ENCODE assay signal across 11 cellular contexts in the genomic region with DNA sequence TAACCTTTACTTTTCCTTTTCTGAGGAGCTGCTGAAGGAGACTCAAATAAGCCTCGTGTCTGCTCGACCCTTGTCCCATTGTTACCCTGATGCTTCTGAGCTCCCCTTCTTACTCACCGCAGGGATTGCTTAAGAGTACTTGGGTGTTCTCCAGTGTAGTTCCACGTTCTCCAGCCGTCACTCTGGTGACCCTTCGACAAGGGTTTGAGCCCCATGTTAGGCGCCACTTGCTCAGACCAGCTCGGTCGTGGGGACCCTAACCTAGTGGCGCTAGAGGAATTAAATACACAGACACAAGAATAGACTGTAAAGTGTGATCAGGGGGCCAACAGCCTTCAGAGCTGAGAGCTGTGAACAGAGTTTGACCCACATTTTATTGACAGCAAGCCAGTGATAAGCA. TPM values are rescaled to one million over a fixed set of nuclear protein-coding genes. Genes with fewer than 3 reads are reported as not detected.
DNase-seq lines count a peak whose midpoint lies in the region; ATAC-seq lines count a peak whose summit lies in the region.
"Had no signal": no experiment of that assay in that cellular context is flagged by ENCODE, and none has a peak within 500 bp of the region (broad histone marks: within the 10 kb centered on the region; RNA-seq: fewer than 3 reads in every experiment).

No MANE protein-coding gene starts in this region.

- no peaks in the 10 kb centered on the region for H3K27me3 ChIP-seq in HUES6 (ENCODE audit: control insufficient read depth, insufficient read depth, low read length)
- H3K27me3 ChIP-seq in muscle layer of duodenum (ENCODE audit: low read depth, low read length): no peaks in the 10 kb centered on the region
- H3K27me3 ChIP-seq: upper lobe of right lung had no signal

- peaks cover 78% of the 10 kb centered on the region for H3K9me3 ChIP-seq in HUES6 (ENCODE audit: control insufficient read depth, insufficient read depth, low read depth, low read length)
- peaks cover 39 to 73% of the 10 kb centered on the region in 2 donors for H3K9me3 ChIP-seq in muscle layer of duodenum (ENCODE audit: control insufficient read depth in 1 of 2, low read length in 2 of 2)

- H3K4me3 ChIP-seq in HUES6 (ENCODE audit: low read depth, low read length) (0 out of 2 replicates have a peak overlapping the region, but pooled peaks have one; percentile 6), muscle layer of duodenum (ENCODE audit: low read depth in 1 of 2, low read length in 2 of 2) (peak overlapping the region; percentile 19 to 56)
- H3K4me3 ChIP-seq: upper lobe of right lung had no signal

- no peak overlapping the region for H3K9ac ChIP-seq in HUES6 (ENCODE audit: low read length)

- ATAC-seq in Right ventricle myocardium inferior (no peak), GM21515 (IDR thresholded peaks at IDR 0.05; ENCODE audit: unreplicated experiment) (no peak)
- ATAC-seq: upper lobe of right lung had no signal

- H3K27ac ChIP-seq in HUES6 (ENCODE audit: low read depth, low read length): no peak overlapping the region
- no peak overlapping the region for H3K27ac ChIP-seq in muscle layer of duodenum (ENCODE audit: low read length)
- H3K27ac ChIP-seq: upper lobe of right lung had no signal

- H3K36me3 ChIP-seq in HUES6 (ENCODE audit: control insufficient read depth, insufficient read depth, low read length): peaks cover 86% of the 10 kb centered on the region
- H3K36me3 ChIP-seq in muscle layer of duodenum (ENCODE audit: control insufficient read depth in 1 of 2, insufficient read depth in 2 of 2, low read length in 2 of 2): peaks cover 22 to 90% of the 10 kb centered on the region in 2 donors

- intact Hi-C loops in Right ventricle myocardium inferior (cut with DNase I): no loop called here

- DNase-seq in activated CD4-positive, alpha-beta T cell treated with anti-CD3 and anti-CD28 coated beads for 48 hours: peak; percentile 14
- no peak for DNase-seq in activated CD4-positive, alpha-beta T cell treated with anti-CD3 and anti-CD28 coated beads for 4 hours
- DNase-seq in brain pericyte (ENCODE audit: low read depth, low spot score) (peak; percentile 21), Right ventricle myocardium inferior (ENCODE audit: missing footprints) (no peak), GOT3 (lab: John Stamatoyannopoulos, UW) (no peak)
- DNase-seq: anterior cingulate cortex, upper lobe of right lung had no signal

- H3K4me1 ChIP-seq in HUES6 (ENCODE audit: control insufficient read depth, insufficient read depth, low read length) (no peaks in the 10 kb centered on the region), muscle layer of duodenum (ENCODE audit: control insufficient read depth in 1 of 2, insufficient read depth in 2 of 2, low read length in 2 of 2) (no peaks in the 10 kb centered on the region)
- H3K4me1 ChIP-seq: upper lobe of right lung had no signal

RNA-seq across cellular contexts. Expression of gene ZNF480, which starts 10.3 kb away (rescaled TPM):
- 18.5 TPM for total RNA-seq in Right ventricle myocardium inferior

RNA-seq across cellular contexts. Expression of gene ZNF610, which starts 28.8 kb away (rescaled TPM):
- total RNA-seq in Right ventricle myocardium inferior: 2.5 TPM
- total RNA-seq: HT-29 had no signal

RNA-seq across cellular contexts. Expression of gene ZNF766, which starts 37.9 kb away (rescaled TPM):
- total RNA-seq in Right ventricle myocardium inferior: 9.7 TPM

Comparison
In these comparisons a context has a peak if more than half of its experiments do, and no peak if none do; other contexts are left out.
1. DNase-seq: peak in activated CD4-positive, alpha-beta T cell treated with anti-CD3 and anti-CD28 coated beads for 48 hours (single experiment) and brain pericyte (single experiment); none in activated CD4-positive, alpha-beta T cell treated with anti-CD3 and anti-CD28 coated beads for 4 hours (0 of 2), Right ventricle myocardium inferior (single experiment) and GOT3 (single experiment).